1 cellular context compared by ENCODE assay signal in genomic region chr20:31573555-31574295, GRCh38.
TF ChIP-seq lines count a peak whose summit lies in the region.

No MANE protein-coding gene starts in this region.

TF ChIP-seq in K562, 482 proteins besides CTCF, POLR2A, EP300 and RAD21 (continued from another document):
- TF ChIP-seq ZNF512 (tag; IDR thresholded peaks at IDR 0.05) (0 out of 2 replicates have a peak, but pooled peaks have one; percentile 75), THRB (CRISPR knock-in tag; conservative IDR thresholded peaks at IDR 0.05) (peak; percentile 72; the same call in 1 of the 2 replicates), NR3C1 (CRISPR knock-in tag; IDR thresholded peaks at IDR 0.05) (no peak), ZNF431 (CRISPR knock-in tag; IDR thresholded peaks at IDR 0.05) (no peak), MIER1 (IDR thresholded peaks at IDR 0.05; ENCODE audit: low read depth) (peak; percentile 64; the same call in 1 of the 2 replicates), SP1 (CRISPR knock-in tag; IDR thresholded peaks at IDR 0.05) (no peak; the same call in 1 of the 2 replicates), VEZF1 (CRISPR knock-in tag; IDR thresholded peaks at IDR 0.05) (no peak), ARNT (IDR thresholded peaks at IDR 0.05) (peak in 1 of 2 experiments; percentile 63; a peak in 1 of 4 replicates), ZBED1 (IDR thresholded peaks at IDR 0.05) (no peak), SMAD3 (CRISPR knock-in tag; conservative IDR thresholded peaks at IDR 0.05) (no peak), BHLHE40 (IDR thresholded peaks at IDR 0.05; ENCODE audit: low read length) (no peak)
TF ChIP-seq in K562: peak in this region for 51.
